Comparison of ENCODE assay signal across 25 cellular contexts in the genomic region with DNA sequence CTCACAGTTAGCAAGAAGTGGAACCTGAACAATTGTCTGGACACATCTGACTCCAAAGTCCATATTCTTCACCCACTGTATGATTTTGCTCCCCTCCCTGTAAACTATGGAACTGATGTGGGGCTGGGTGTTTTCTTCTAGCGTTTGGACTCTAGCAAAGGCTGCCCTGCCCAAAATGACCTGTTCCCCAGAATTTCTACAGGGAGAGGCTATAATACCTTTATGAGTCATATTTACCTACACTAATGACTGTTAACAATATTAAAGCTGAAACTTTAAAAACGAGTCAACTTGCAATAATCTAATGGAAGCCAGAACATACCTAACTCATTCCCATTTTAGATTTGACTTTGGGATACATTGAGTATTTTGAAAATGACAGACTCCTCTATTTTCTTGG.
A peak's percentile ranks its signal among the peaks of the same experiment; 100 is the strongest.
DNase-seq lines count a peak whose midpoint lies in the region; ATAC-seq, FAIRE-seq and TF ChIP-seq lines count a peak whose summit lies in the region.
"Had no signal": no experiment of that assay in that cellular context is flagged by ENCODE, and none has a peak within 500 bp of the region (broad histone marks: within the 10 kb centered on the region; RNA-seq: fewer than 3 reads in every experiment).

No MANE protein-coding gene starts in this region.

- no peak overlapping the region for H3K18ac ChIP-seq in mesenchymal stem cell (ENCODE audit: low read depth in 1 of 2, low read length in 2 of 2)

- no peak overlapping the region for H2BK15ac ChIP-seq in mesenchymal stem cell (ENCODE audit: low read depth, poor library complexity, severe bottlenecking)

- FAIRE-seq in GM12878 (lab: Jason Lieb, UNC) = no peak
- FAIRE-seq: GM12891, GM19239 had no signal

- intact Hi-C loops in mammary epithelial cell (cut with micrococcal nuclease) = no loop called here
- intact Hi-C loops in MCF 10A (cut with micrococcal nuclease) = no loop called here
- intact Hi-C loops in GM12878 (cut with micrococcal nuclease; ENCODE audit: unreplicated experiment) = loop anchor here (10.0 kb wide), 1 partner anchor 434 kb away; no protein-coding TSS in a partner anchor
- intact Hi-C loops in mucosa of descending colon (cut with DNase I, micrococcal nuclease) = no loop called here

- H3K27ac Mint-ChIP-seq in MCF 10A (ENCODE audit: low read depth, unreplicated experiment) = no peak overlapping the region
- H3K27ac Mint-ChIP-seq: CD4-positive, alpha-beta T cell had no signal

- in situ Hi-C loops in mammary epithelial cell (cut with MboI; ENCODE audit: low sequenced_read_pairs in 2 of 2) = no loop called here
- in situ Hi-C loops in GM12878 (cut with MboI) = no loop called here

- H3K36me3 ChIP-seq in mammary epithelial cell (ENCODE audit: insufficient read depth, low read length) (no peaks in the 10 kb centered on the region), GM12878 (ENCODE audit: control insufficient read depth in 2 of 2, insufficient read depth in 2 of 2, low read length in 1 of 2) (no peaks in the 10 kb centered on the region), mucosa of descending colon (ENCODE audit: low read depth) (no peaks in the 10 kb centered on the region), mesenchymal stem cell (ENCODE audit: control insufficient read depth in 1 of 2, insufficient read depth in 2 of 2, low read depth in 1 of 2, low read length in 2 of 2) (no peaks in the 10 kb centered on the region)
- H3K36me3 ChIP-seq: BLaER1 had no signal

- H4K20me1 ChIP-seq in mammary epithelial cell (ENCODE audit: insufficient read depth, low read length) (no peaks in the 10 kb centered on the region), GM12878 (ENCODE audit: control insufficient read depth, insufficient read depth) (no peaks in the 10 kb centered on the region)
- H4K20me1 ChIP-seq: BLaER1 had no signal

- H2AK5ac ChIP-seq in mesenchymal stem cell (ENCODE audit: low read length, severe bottlenecking) = no peak overlapping the region

- H3K36me3 Mint-ChIP-seq in MCF 10A (ENCODE audit: insufficient read depth, unreplicated experiment) = no peaks in the 10 kb centered on the region

- H3K4ac ChIP-seq in mesenchymal stem cell (ENCODE audit: low read depth in 1 of 2, low read length in 2 of 2) = no peak overlapping the region

- H3K4me1 ChIP-seq in mammary epithelial cell (ENCODE audit: insufficient read depth, low read length) (peaks cover 15% of the 10 kb centered on the region), GM12878 (ENCODE audit: control insufficient read depth, insufficient read depth, low read length) (peaks cover 5% of the 10 kb centered on the region; the same call in 1 of the 2 replicates), mucosa of descending colon (ENCODE audit: low read depth) (peaks cover 7% of the 10 kb centered on the region), mesenchymal stem cell (ENCODE audit: control insufficient read depth, insufficient read depth, low read depth, low read length) (no peaks in the 10 kb centered on the region)

- H3K9me3 ChIP-seq in mammary epithelial cell (replicated peaks; ENCODE audit: insufficient read depth, low read length) (peaks cover 3% of the 10 kb centered on the region), GM12878 (replicated peaks; ENCODE audit: control insufficient read depth, insufficient read depth, low read length) (no peaks in the 10 kb centered on the region; the same call in 1 of the 3 replicates), mucosa of descending colon (no peaks in the 10 kb centered on the region), mesenchymal stem cell (ENCODE audit: control insufficient read depth, low read length) (peaks cover 3% of the 10 kb centered on the region)

- H3K23ac ChIP-seq in mesenchymal stem cell (ENCODE audit: low read length in 2 of 2) = no peak overlapping the region

- peaks cover 11% of the 10 kb centered on the region for H3K9me3 Mint-ChIP-seq in MCF 10A (ENCODE audit: unreplicated experiment)

- dilution Hi-C loops in mammary epithelial cell (cut with HindIII; ENCODE audit: low sequenced_read_pairs) = no loop called here

- ATAC-seq in GM12878 = peak; percentile 60
- peak; percentile 31 for ATAC-seq in mucosa of descending colon

- H4K91ac ChIP-seq in mesenchymal stem cell (ENCODE audit: low read length) = no peak overlapping the region

- H2AFZ ChIP-seq in mammary epithelial cell (ENCODE audit: low read depth, low read length) = no peak overlapping the region
- peak overlapping the region; percentile 8; the same call in 1 of the 2 replicates for H2AFZ ChIP-seq in GM12878 (ENCODE audit: control insufficient read depth, low read depth, low read length)
- no peak overlapping the region for H2AFZ ChIP-seq in mesenchymal stem cell (ENCODE audit: low read depth, low read length)

- CTCF ChIA-PET in mammary epithelial cell (lab: Charles Lee; ENCODE audit: low non-redundant PET) = no interaction called here
- CTCF ChIA-PET in MCF 10A (lab: Yijun Ruan, JAX) = interaction anchor here (0.7 to 2.2 kb wide), 6 partner anchors 13 to 273 kb away, joined by 3 to 11 read pairs (median 4); no protein-coding TSS in a partner anchor
- CTCF ChIA-PET in GM12878 (lab: Yijun Ruan, JAX) = interaction anchor here (1.4 to 2.2 kb wide), 2 partner anchors 9 to 277 kb away, joined by 6 read pairs; no protein-coding TSS in a partner anchor

- H3K9ac ChIP-seq in mammary epithelial cell (ENCODE audit: insufficient read depth, low read length) = no peak overlapping the region
- no peak overlapping the region for H3K9ac ChIP-seq in GM12878 (ENCODE audit: control insufficient read depth, insufficient read depth, low read length)
- H3K9ac ChIP-seq in mesenchymal stem cell (ENCODE audit: low read length) = no peak overlapping the region
- H3K9ac ChIP-seq: BLaER1, KMS-11 had no signal

- SMC1A ChIA-PET in GM12878 (lab: Charles Lee; ENCODE audit: uncharacterized antibody, unreplicated experiment) = interaction anchor here (0.8 to 1.7 kb wide), 3 partner anchors 229 to 346 kb away, joined by 3 to 7 read pairs (median 4); no protein-coding TSS in a partner anchor

- no peak for TF ChIP-seq POLR2A in GM12878 (IDR thresholded peaks at IDR 0.05; ENCODE audit: low read depth, low read length)

- BruUV-seq in mammary epithelial cell (replicated peaks; lab: Mats Ljungman, UMichigan) = no TSS peak
- no TSS peak for BruUV-seq in MCF 10A (replicated peaks; lab: Mats Ljungman, UMichigan)
- BruUV-seq in GM12878 (replicated peaks; lab: Mats Ljungman, UMichigan) = no TSS peak

- no peak overlapping the region for H4K8ac ChIP-seq in mesenchymal stem cell (ENCODE audit: low read length)

- H3K79me2 ChIP-seq in mammary epithelial cell (ENCODE audit: insufficient read depth, low read length) (no peaks in the 10 kb centered on the region), GM12878 (ENCODE audit: control insufficient read depth, insufficient read depth, low read length) (no peaks in the 10 kb centered on the region)

- WGBS in mammary epithelial cell (ENCODE audit: low coverage, missing lambda C conversion rate) = 46% methylated on average over 2 of the region's 2 CpGs
- 0% methylated on average over 2 of the region's 2 CpGs for WGBS in GM12878 (ENCODE audit: insufficient coverage, insufficient replicate concordance, low lambda C conversion rate, missing lambda C conversion rate)
- 100% methylated on average over 1 of the region's 2 CpGs for WGBS in mesenchymal stem cell

- H3K14ac ChIP-seq in mesenchymal stem cell (ENCODE audit: low read length in 2 of 2) = no peak overlapping the region

- no peak for TF ChIP-seq RAD21 in GM12878 (IDR thresholded peaks at IDR 0.05; ENCODE audit: insufficient read depth, low read depth, low read length)

- POLR2A ChIA-PET in MCF 10A (lab: Yijun Ruan, JAX) (no interaction called here), GM12878 (lab: Charles Lee) (no interaction called here)

- H3K27ac ChIP-seq in mammary epithelial cell (ENCODE audit: insufficient read depth, low read depth, low read length) (no peak overlapping the region), GM12878 (ENCODE audit: control insufficient read depth, insufficient read depth) (no peak overlapping the region), mesenchymal stem cell (ENCODE audit: low read length, poor library complexity, severe bottlenecking) (no peak overlapping the region)
- H3K27ac ChIP-seq: 22Rv1, BLaER1, KMS-11 had no signal

- H2BK5ac ChIP-seq in mesenchymal stem cell (ENCODE audit: low read depth, low read length, poor library complexity, severe bottlenecking) = no peak overlapping the region

- no peak overlapping the region for H2BK12ac ChIP-seq in mesenchymal stem cell (ENCODE audit: low read length in 2 of 2)

- RAD21 ChIA-PET in GM12878 (lab: Charles Lee; ENCODE audit: unreplicated experiment) = interaction anchor here (1.0 to 1.3 kb wide), 3 partner anchors 124 to 277 kb away, joined by 3 to 5 read pairs (median 3); no protein-coding TSS in a partner anchor

- H3K79me1 ChIP-seq in mesenchymal stem cell (replicated peaks; ENCODE audit: low read length, poor library complexity, severe bottlenecking) = no peaks in the 10 kb centered on the region

- H3K27me3 Mint-ChIP-seq in MCF 10A (ENCODE audit: insufficient read depth, unreplicated experiment) = no peaks in the 10 kb centered on the region
- H3K27me3 Mint-ChIP-seq: CD4-positive, alpha-beta T cell had no signal

- H3K4me3 Mint-ChIP-seq in MCF 10A (ENCODE audit: unreplicated experiment) = no peak overlapping the region
- H3K4me3 Mint-ChIP-seq: CD4-positive, alpha-beta T cell had no signal

- H3K27me3 ChIP-seq in mammary epithelial cell (ENCODE audit: insufficient read depth, low read length) (no peaks in the 10 kb centered on the region), GM12878 (replicated peaks in 1 of 2; ENCODE audit: control insufficient read depth in 2 of 2, insufficient read depth in 2 of 2, low read length in 1 of 2) (no peaks in the 10 kb centered on the region), mesenchymal stem cell (ENCODE audit: control insufficient read depth in 1 of 2, insufficient read depth in 1 of 2, low read length in 2 of 2) (no peaks in the 10 kb centered on the region)
- H3K27me3 ChIP-seq: BLaER1 had no signal

- H3K4me3 ChIP-seq in mammary epithelial cell (replicated peaks in 1 of 3; ENCODE audit: insufficient read depth in 1 of 3, low read depth in 2 of 3, low read length in 3 of 3) (no peak overlapping the region), GM12878 (no peak overlapping the region), mucosa of descending colon (no peak overlapping the region), mesenchymal stem cell (ENCODE audit: insufficient read depth in 1 of 2, low read depth in 1 of 2, low read length in 2 of 2) (no peak overlapping the region)
- H3K4me3 ChIP-seq: BLaER1 had no signal

- H3K4me1 Mint-ChIP-seq in MCF 10A (ENCODE audit: insufficient read depth, unreplicated experiment) = peaks cover 14% of the 10 kb centered on the region

- H3K4me2 ChIP-seq in mammary epithelial cell (ENCODE audit: insufficient read depth, low read depth, low read length) (no peak overlapping the region), GM12878 (ENCODE audit: control insufficient read depth, insufficient read depth) (no peak overlapping the region), mesenchymal stem cell (ENCODE audit: low read length, poor library complexity, severe bottlenecking) (no peak overlapping the region)
- H3K4me2 ChIP-seq: BLaER1, KMS-11 had no signal

- H2BK120ac ChIP-seq in mesenchymal stem cell (ENCODE audit: low read depth, low read length) = no peak overlapping the region

- DNase-seq in mammary epithelial cell (peak; percentile 28), MCF 10A (ENCODE audit: unreplicated experiment) (no peak), GM12878 (ENCODE audit: low read depth, low spot score) (no peak), mucosa of descending colon (no peak), mesenchymal stem cell (no peak), inferior parietal cortex (ENCODE audit: extremely low spot score) (no peak), epidermal melanocyte (ENCODE audit: insufficient read length, low spot score) (no peak)
- DNase-seq in stimulated activated naive CD4-positive, alpha-beta T cell (lab: John Stamatoyannopoulos, UW) = no peak
- DNase-seq: ACHN; CD4-positive, alpha-beta T cell; COR-L47; DMS79; GOT3; HCEC 1CT; IMR-90; NCI-H1694 treated with DMSO at 0.1 percent for 48 hours; NCI-H2081 treated with DMSO at 0.1 percent for 48 hours; NCI-H2171 treated with DMSO at 0.1 percent for 48 hours; NCI-H446; NCI-H526 had no signal

- TF ChIP-seq CTCF in mammary epithelial cell (conservative IDR thresholded peaks at IDR 0.05 in 1 of 2, IDR thresholded peaks at IDR 0.05 in 1 of 2; ENCODE audit: extremely low read depth in 1 of 2, insufficient read depth in 1 of 2, low read depth in 1 of 2, low read length in 2 of 2) (no peak), MCF 10A (IDR thresholded peaks at IDR 0.05; ENCODE audit: unreplicated experiment) (no peak), GM12878 (IDR thresholded peaks at IDR 0.05 in 2 of 3, conservative IDR thresholded peaks at IDR 0.05 in 1 of 3; ENCODE audit: control insufficient read depth in 2 of 3, extremely low read depth in 1 of 3, insufficient read depth in 1 of 3, low read depth in 3 of 3, low read length in 3 of 3) (no peak), mucosa of descending colon (IDR thresholded peaks at IDR 0.05) (no peak)

- TF ChIP-seq EP300 in GM12878 (IDR thresholded peaks at IDR 0.05; ENCODE audit: borderline replicate concordance in 1 of 2, control insufficient read depth in 1 of 2, low read depth in 2 of 2, low read length in 2 of 2) = no peak
